1 cellular context compared by ENCODE assay signal in genomic region chr1:51576085-51576444, GRCh38.
TF ChIP-seq lines count a peak whose summit lies in the region.

No MANE protein-coding gene starts in this region.

TF ChIP-seq in K562, 482 proteins besides CTCF, POLR2A, EP300 and RAD21 (continued from another document):
- no peak for TF ChIP-seq ZNF398 (CRISPR knock-in tag; IDR thresholded peaks at IDR 0.05)
TF ChIP-seq in K562: peak in this region for 0.
